8 cellular contexts compared by ENCODE assay signal in genomic region chr16:67415872-67416793, GRCh38. TPM values are rescaled to one million over a fixed set of nuclear protein-coding genes. Genes with fewer than 3 reads are reported as not detected.
DNase-seq lines count a peak whose midpoint lies in the region; ATAC-seq, FAIRE-seq and TF ChIP-seq lines count a peak whose summit lies in the region.

Gene ZDHHC1, minus strand, starts transcription at chr16:67416477. Its CDS starts 8,702 bp downstream, at chr16:67407775.

- no TSS peak for BruUV-seq in HepG2 (replicated peaks; lab: Mats Ljungman, UMichigan)

- no peaks in the 10 kb centered on the region for H3K36me3 Mint-ChIP-seq in CD4-positive, alpha-beta memory T cell

- in situ Hi-C loops in HepG2 (cut with HindIII; ENCODE audit: extremely low pct_ligation_motif_present, low pct_unique_long_range_greater_than_20kb), result no loop called here

- TF ChIP-seq EP300 in HepG2 (IDR thresholded peaks at IDR 0.05; ENCODE audit: low read depth in 2 of 2, low read length in 2 of 2) (no peak), HepG2 (CRISPR knock-in tag; IDR thresholded peaks at IDR 0.05; ENCODE audit: borderline replicate concordance) (no peak)

- no peaks in the 10 kb centered on the region for H3K9me3 Mint-ChIP-seq in CD4-positive, alpha-beta memory T cell

- H3K27me3 ChIP-seq in CD4-positive, alpha-beta memory T cell (ENCODE audit: insufficient read depth, low read length), result peaks cover 11% of the 10 kb centered on the region
- peaks cover 0 to 15% of the 10 kb centered on the region in 2 experiments; a peak in 2 of 5 replicates for H3K27me3 ChIP-seq in HepG2 (ENCODE audit: control insufficient read depth in 1 of 2, insufficient read depth in 2 of 2, low read length in 2 of 2)

- peak within 1 kb of the TSS in 1 of 2 donors; percentile 27 for H3K4me3 ChIP-seq in CD4-positive, alpha-beta memory T cell (ENCODE audit: low read length in 2 of 2)
- H3K4me3 ChIP-seq in HepG2 (replicated peaks in 1 of 3; ENCODE audit: insufficient read depth in 1 of 3, low read depth in 2 of 3, low read length in 3 of 3), result peak within 1 kb of the TSS; percentile 54 to 78 (median 76)

- H3K27ac ChIP-seq in CD4-positive, alpha-beta memory T cell (ENCODE audit: low read depth, low read length), result peak within 1 kb of the TSS; percentile 26
- no peak within 1 kb of the TSS for H3K27ac ChIP-seq in HepG2 (ENCODE audit: extremely low read length, insufficient read depth, low read length)

- FAIRE-seq in HepG2 (lab: Jason Lieb, UNC), result no peak

- H3K27ac Mint-ChIP-seq in CD4-positive, alpha-beta memory T cell, result peak within 1 kb of the TSS in 4 of 7 donors; percentile 30 to 83 (median 75)

- 11% methylated on average over 24 of the region's 73 CpGs for WGBS in HepG2 (ENCODE audit: low lambda C conversion rate)

- H3K79me2 ChIP-seq in HepG2 (ENCODE audit: insufficient read depth, low read length), result no peaks in the 10 kb centered on the region

- peaks cover 9% of the 10 kb centered on the region for H3K4me1 ChIP-seq in CD4-positive, alpha-beta memory T cell (ENCODE audit: insufficient read depth, low read length)
- H3K4me1 ChIP-seq in HepG2 (ENCODE audit: insufficient read depth, low read length), result peaks cover 40% of the 10 kb centered on the region

- CTCF ChIA-PET in CD4-positive, alpha-beta memory T cell (lab: Charles Lee; ENCODE audit: partially characterized antibody), result interaction anchor here (0.9 to 2.2 kb wide), 6 partner anchors 8 to 439 kb away, joined by 3 to 7 read pairs (median 3); no protein-coding TSS in a partner anchor
- CTCF ChIA-PET in HepG2 (lab: Yijun Ruan, JAX; ENCODE audit: low intra/inter-chr PET ratio, low total read pairs), result interaction anchor here (2.3 kb wide), 1 partner anchor 137 kb away, joined by 7 read pairs; the partner anchor contains the start of gene PLEKHG4

- no peaks in the 10 kb centered on the region for H3K9me3 ChIP-seq in CD4-positive, alpha-beta memory T cell (ENCODE audit: control insufficient read depth in 1 of 2, low read length in 2 of 2)
- H3K9me3 ChIP-seq in HepG2 (ENCODE audit: low read length), result no peaks in the 10 kb centered on the region

- intact Hi-C loops in CD4-positive, alpha-beta memory T cell (cut with micrococcal nuclease), result loop anchor here (1.0 kb wide), 2 partner anchors 439 to 462 kb away; no protein-coding TSS in a partner anchor
- intact Hi-C loops in HepG2 (cut with micrococcal nuclease; ENCODE audit: unreplicated experiment), result loop anchor here (2.0 kb wide), 1 partner anchor 89 kb away; the partner anchor contains the start of genes KCTD19 and LRRC36

- H3K36me3 ChIP-seq in CD4-positive, alpha-beta memory T cell (ENCODE audit: insufficient read depth, low read length), result no peaks in the 10 kb centered on the region
- no peaks in the 10 kb centered on the region for H3K36me3 ChIP-seq in HepG2 (replicated peaks in 1 of 2; ENCODE audit: control insufficient read depth in 1 of 2, insufficient read depth in 2 of 2, low read length in 2 of 2)

- H4K20me1 ChIP-seq in HepG2 (ENCODE audit: insufficient read depth, low read length), result no peaks in the 10 kb centered on the region

- H3K4me2 ChIP-seq in HepG2 (ENCODE audit: low read depth, low read length), result peak within 1 kb of the TSS; percentile 95

- peak; percentile 89 for TF ChIP-seq CTCF in HepG2 (CRISPR knock-in tag; IDR thresholded peaks at IDR 0.05)

- ATAC-seq in GM19463 (IDR thresholded peaks at IDR 0.05; ENCODE audit: unreplicated experiment), result peak; percentile 77
- peak; percentile 90 for ATAC-seq in HepG2
- ATAC-seq in HG03469 (IDR thresholded peaks at IDR 0.05; ENCODE audit: unreplicated experiment), result no peak

- POLR2A ChIA-PET in CD4-positive, alpha-beta memory T cell (lab: Charles Lee; ENCODE audit: partially characterized antibody), result no interaction called here
- POLR2A ChIA-PET in HepG2 (lab: Yijun Ruan, JAX), result interaction anchor here (1.2 kb wide), 1 partner anchor 30 kb away, joined by 3 read pairs; no protein-coding TSS in a partner anchor

- DNase-seq in CD4-positive, alpha-beta memory T cell, result peak in 4 of 5 donors; percentile 28 to 42 (median 34)
- peak; percentile 57 for DNase-seq in LHCN-M2 (ENCODE audit: low read depth)
- peak; percentile 55 for DNase-seq in activated CD4-positive, CD25-positive, alpha-beta regulatory T cell treated with anti-CD3 and anti-CD28 coated beads, Interleukin-2, amount 50 U/mL, for 72 hours
- DNase-seq in ecto neural progenitor cell (ENCODE audit: low spot score), result peak; percentile 89
- DNase-seq in HepG2 (ENCODE audit: low spot score), result no peak
- DNase-seq in stimulated activated CD4-positive, alpha-beta T cell treated with anti-CD3 and anti-CD28 coated beads, Interleukin-2, amount 100 ng/mL, for 48 hours, result peak; percentile 52 to 58

- H2AFZ ChIP-seq in HepG2 (ENCODE audit: low read length), result peak within 1 kb of the TSS; percentile 57

- H3K9ac ChIP-seq in HepG2 (ENCODE audit: insufficient read depth, low read depth, low read length), result peak within 1 kb of the TSS; percentile 69

- H3K4me1 Mint-ChIP-seq in CD4-positive, alpha-beta memory T cell, result peaks cover 5 to 16% (median 9%) of the 10 kb centered on the region in 4 donors

- peak; percentile 83 for TF ChIP-seq RAD21 in HepG2 (CRISPR knock-in tag; IDR thresholded peaks at IDR 0.05)

- H3K4me3 Mint-ChIP-seq in CD4-positive, alpha-beta memory T cell, result peak within 1 kb of the TSS; percentile 55 to 88 (median 76)

- peaks cover 19 to 38% of the 10 kb centered on the region in 2 donors for H3K27me3 Mint-ChIP-seq in CD4-positive, alpha-beta memory T cell

- TF ChIP-seq POLR2A in HepG2 (IDR thresholded peaks at IDR 0.05; ENCODE audit: insufficient read depth in 1 of 2, low read depth in 2 of 2, low read length in 2 of 2), result no peak

TF ChIP-seq in HepG2, 621 proteins besides CTCF, POLR2A, EP300 and RAD21 (continues in another document):
- no peak for TF ChIP-seq ZNF597 (CRISPR knock-in tag; IDR thresholded peaks at IDR 0.05)
- TF ChIP-seq ZNF841 (CRISPR knock-in tag; IDR thresholded peaks at IDR 0.05; ENCODE audit: borderline replicate concordance), result no peak
- TF ChIP-seq ZNF552 (CRISPR knock-in tag; IDR thresholded peaks at IDR 0.05; ENCODE audit: borderline replicate concordance), result peak; percentile 50; the same call in 1 of the 2 replicates
- TF ChIP-seq NRL (CRISPR knock-in tag; IDR thresholded peaks at IDR 0.05; ENCODE audit: borderline replicate concordance), result peak; percentile 47; the same call in 1 of the 2 replicates
- TF ChIP-seq NAIF1 (CRISPR knock-in tag; IDR thresholded peaks at IDR 0.05; ENCODE audit: borderline replicate concordance), result no peak
- no peak for TF ChIP-seq ZNF124 (CRISPR knock-in tag; IDR thresholded peaks at IDR 0.05)
- peak; percentile 56; the same call in 1 of the 2 replicates for TF ChIP-seq ZNF563 (CRISPR knock-in tag; IDR thresholded peaks at IDR 0.05)
- peak; percentile 62; the same call in 1 of the 2 replicates for TF ChIP-seq ZNF331 (CRISPR knock-in tag; IDR thresholded peaks at IDR 0.05)
- no peak for TF ChIP-seq SRF (IDR thresholded peaks at IDR 0.05; ENCODE audit: low read depth, low read length)
- peak; percentile 71; the same call in 1 of the 2 replicates for TF ChIP-seq MXD3 (CRISPR knock-in tag; IDR thresholded peaks at IDR 0.05)
- TF ChIP-seq DRAP1 (CRISPR knock-in tag; IDR thresholded peaks at IDR 0.05), result no peak

RNA-seq across cellular contexts. Expression of gene ZDHHC1, which starts in this region (rescaled TPM):
- total RNA-seq in CD4-positive, alpha-beta memory T cell, result not detected
- polyA plus RNA-seq in CD4-positive, alpha-beta memory T cell, result not detected
- total RNA-seq in LHCN-M2 (2014; rRNA removed), result 9.9 and 13.5 TPM in 2 replicates
- 6.9 TPM for polyA plus RNA-seq in LHCN-M2 (2012)
- 0.36 and 1.1 TPM in 2 replicates for total RNA-seq in HepG2 (2016; rRNA removed; fragmentation: Illumina TruSeq; extraction: Trizol)
- total RNA-seq in HepG2 (2016; cell fraction: cytosol; rRNA removed; fragmentation: Illumina TruSeq; extraction: Trizol; ENCODE audit: low read depth), result 1.6 and 1.9 TPM in 2 replicates
- total RNA-seq in HepG2 (2016; cell fraction: insoluble cytoplasmic fraction; rRNA removed; fragmentation: Illumina TruSeq; extraction: Trizol), result 0.33 and 1.3 TPM in 2 replicates
- total RNA-seq in HepG2 (2016; cell fraction: membrane; rRNA removed; fragmentation: Illumina TruSeq; extraction: Trizol), result 2.2 and 3.3 TPM in 2 replicates
- 0.96 and 3.2 TPM in 2 replicates for total RNA-seq in HepG2 (2016; cell fraction: nucleus; rRNA removed; fragmentation: Illumina TruSeq; extraction: Trizol)
- polyA plus RNA-seq in HepG2 (2011; rRNA removed), result 0.47 and 0.51 TPM in 2 replicates
- 0.28 and 0.60 TPM in 2 replicates for polyA plus RNA-seq in HepG2 (2011; cell fraction: cytosol; rRNA removed)
- polyA plus RNA-seq in HepG2 (2011; cell fraction: nucleus; rRNA removed), result 2.1 and 2.7 TPM in 2 replicates
- 0.36 and 1.0 TPM in 2 replicates for polyA plus RNA-seq in HepG2 (2012)
- polyA plus RNA-seq in HepG2 (2016; cell fraction: cytosol; fragmentation: Illumina TruSeq; extraction: Trizol; ENCODE audit: low read depth), result 1.3 and 1.6 TPM in 2 replicates
- polyA plus RNA-seq in HepG2 (2016; cell fraction: insoluble cytoplasmic fraction; fragmentation: Illumina TruSeq; extraction: Trizol; ENCODE audit: low read depth), result 0.35 and 0.63 TPM in 2 replicates
- polyA plus RNA-seq in HepG2 (2016; cell fraction: membrane; fragmentation: Illumina TruSeq; extraction: Trizol; ENCODE audit: low read depth), result 1.2 and 1.6 TPM in 2 replicates
- polyA plus RNA-seq in HepG2 (2016; cell fraction: nucleus; fragmentation: Illumina TruSeq; extraction: Trizol; ENCODE audit: insufficient read depth, low read depth), result 1.3 and 1.4 TPM in 2 replicates
- 1.6 and 5.9 TPM in 2 replicates for polyA minus RNA-seq in HepG2 (2011; rRNA and poly(A)+ RNA removed; ENCODE audit: low replicate concordance)
- 0.26 TPM in 1 of 2 replicates, not detected in the other for polyA minus RNA-seq in HepG2 (2011; cell fraction: cytosol; rRNA and poly(A)+ RNA removed)
- polyA minus RNA-seq in HepG2 (2011; cell fraction: nucleus; rRNA and poly(A)+ RNA removed), result 1.6 and 3.5 TPM in 2 replicates

Comparison
In these comparisons a context has a peak if more than half of its experiments do, and no peak if none do; other contexts are left out.
1. Peak in DNase-seq and H3K27ac ChIP-seq in CD4-positive, alpha-beta memory T cell; RNA of the gene not detected or under 1 TPM.